ENCODE assay signal across 14 cellular contexts in genomic region chr10:49298990-49299815, GRCh38. TPM values are rescaled to one million over a fixed set of nuclear protein-coding genes. Genes with fewer than 3 reads are reported as not detected.
DNase-seq lines count a peak whose midpoint lies in the region; ATAC-seq, FAIRE-seq and TF ChIP-seq lines count a peak whose summit lies in the region.
"Had no signal": no experiment of that assay in that cellular context is flagged by ENCODE, and none has a peak within 500 bp of the region (broad histone marks: within the 10 kb centered on the region; RNA-seq: fewer than 3 reads in every experiment).

TSS of gene C10orf71 (plus strand) at chr10:49299170. CDS start at chr10:49322546, 23,376 bp downstream.

- no peak for TF ChIP-seq CTCF in heart right ventricle (IDR thresholded peaks at IDR 0.05)

- H3K27me3 Mint-ChIP-seq in T-helper 17 cell: peaks cover 16% of the 10 kb centered on the region
- H3K27me3 Mint-ChIP-seq: CD4-positive, alpha-beta T cell had no signal

- peaks cover 0 to 98% (median 46%) of the 10 kb centered on the region in 9 donors for H3K4me1 ChIP-seq in heart right ventricle

- intact Hi-C loops in heart right ventricle (cut with DNase I) (loop anchor here in 4 of 10 donors (2.0 to 10.0 kb wide), 4 partner anchors 20 to 114 kb away; partner anchors contain the start of gene TMEM273 (in 3 of the 4)), sciatic nerve (cut with DNase I) (no loop called here)

- peaks cover 7% of the 10 kb centered on the region for H3K4me1 Mint-ChIP-seq in T-helper 17 cell

- no peaks in the 10 kb centered on the region for H3K27me3 ChIP-seq in heart right ventricle

- H3K4me3 Mint-ChIP-seq in T-helper 17 cell: no peak within 1 kb of the TSS
- H3K4me3 Mint-ChIP-seq: activated T-cell treated with anti-CD3 and anti-CD28 coated beads, Interleukin-2, amount 50 U/mL, for 4 hours; CD4-positive, alpha-beta T cell had no signal

- 41 to 53% methylated on average over 27 of the region's 27 CpGs for WGBS in heart right ventricle, 2 donors

- H3K4me3 ChIP-seq in heart right ventricle: peak within 1 kb of the TSS; percentile 8 to 64 (median 46)
- H3K4me3 ChIP-seq: SK-N-MC had no signal

- H3K36me3 Mint-ChIP-seq in T-helper 17 cell (ENCODE audit: low read depth): no peaks in the 10 kb centered on the region

- H3K27ac Mint-ChIP-seq in T-helper 17 cell: no peak within 1 kb of the TSS
- H3K27ac Mint-ChIP-seq: CD4-positive, alpha-beta T cell had no signal

- no peak for TF ChIP-seq POLR2A in GM12891 (IDR thresholded peaks at IDR 0.05; ENCODE audit: low read depth, low read length)

- peak; percentile 13 for FAIRE-seq in GM12891 (lab: Jason Lieb, UNC)
- FAIRE-seq: astrocyte had no signal

- no peaks in the 10 kb centered on the region for H3K36me3 ChIP-seq in heart right ventricle

- DNase-seq in GM12891 (ENCODE audit: insufficient read length, low spot score): no peak
- peak; percentile 41 for DNase-seq in NCI-H69 (lab: John Stamatoyannopoulos, UW)
- DNase-seq in heart right ventricle: peak in 1 of 2 donors; percentile 53
- no peak for DNase-seq in sciatic nerve (ENCODE audit: low spot score)
- DNase-seq in T-helper 17 cell: no peak
- DNase-seq in NK-92 (lab: John Stamatoyannopoulos, UW; ENCODE audit: unreplicated experiment): no peak
- DNase-seq in Ammon's horn (ENCODE audit: low spot score): no peak
- DNase-seq: activated T-cell treated with anti-CD3 and anti-CD28 coated beads, Interleukin-2, amount 50 U/mL, for 4 hours; CD4-positive, alpha-beta T cell; Kasumi-1 had no signal

- H3K27ac ChIP-seq in heart right ventricle: peak within 1 kb of the TSS; percentile 81 to 98 (median 94)
- H3K27ac ChIP-seq: SK-N-MC had no signal

- H3K9me3 ChIP-seq in heart right ventricle: no peaks in the 10 kb centered on the region
- no peaks in the 10 kb centered on the region for H3K9me3 ChIP-seq in T-helper 17 cell (ENCODE audit: control insufficient read depth, low read length, poor library complexity, severe bottlenecking)

- ATAC-seq in heart right ventricle: peak; percentile 25 to 67 (median 54)
- peak; percentile 43 for ATAC-seq in sciatic nerve
- no peak for ATAC-seq in T-helper 17 cell
- no peak for ATAC-seq in activated CD4-positive, CD25-positive, alpha-beta regulatory T cell treated with anti-CD3 and anti-CD28 coated beads, Interleukin-2, amount 50 U/mL, for 24 hours

TF ChIP-seq in GM12891, 5 proteins besides CTCF, POLR2A, EP300 and RAD21:
- TF ChIP-seq TAF1 (IDR thresholded peaks at IDR 0.05; ENCODE audit: low read depth, low read length) (no peak), POLR2AphosphoS5 (IDR thresholded peaks at IDR 0.05; ENCODE audit: low read depth, low read length) (no peak), SPI1 (IDR thresholded peaks at IDR 0.05; ENCODE audit: low read depth, low read length) (no peak), POU2F2 (IDR thresholded peaks at IDR 0.05; ENCODE audit: low read depth, low read length) (no peak), PAX5 (IDR thresholded peaks at IDR 0.05; ENCODE audit: insufficient read depth, low read length, severe bottlenecking) (no peak)
TF ChIP-seq in GM12891: peak in this region for 0.

RNA-seq across cellular contexts. Expression of gene C10orf71, which starts in this region (rescaled TPM):
- polyA plus RNA-seq in GM12891 (2012; ENCODE audit: low read depth, missing spikeins): not detected
- 100 to 1,000 TPM in 9 of 10 donors, 10 to 100 TPM in 1; 56.0 to 225 (median 180) TPM for total RNA-seq in heart right ventricle
- polyA plus RNA-seq in heart right ventricle: 10 to 100 TPM in 1 of 2 donors, 1 to 10 TPM in 1; 3.6 to 23.0 TPM
- total RNA-seq in sciatic nerve: 0.18 TPM
- not detected for total RNA-seq in T-helper 17 cell
- total RNA-seq: activated T-cell treated with anti-CD3 and anti-CD28 coated beads, Interleukin-2, amount 50 U/mL, for 4 hours; astrocyte; CD4-positive, alpha-beta T cell; H7 had no signal

Comparison
In these comparisons a context has a peak if more than half of its experiments do, and no peak if none do; other contexts are left out.
1. RNA of gene C10orf71 (total RNA-seq): 56.0 to 225 TPM in heart right ventricle; 0.18 TPM in sciatic nerve (single experiment) and not detected in T-helper 17 cell; every median in the first group is over 10 times any median in the second.
2. Peak in ATAC-seq in sciatic nerve; RNA of the gene not detected or under 1 TPM.
3. ATAC-seq: peak in heart right ventricle (8 of 8); none in T-helper 17 cell (single experiment) and activated CD4-positive, CD25-positive, alpha-beta regulatory T cell treated with anti-CD3 and anti-CD28 coated beads, Interleukin-2, amount 50 U/mL, for 24 hours (0 of 2).